8 cellular contexts compared by ENCODE assay signal in genomic region chr1:42925132-42925769, GRCh38. TPM values are rescaled to one million over a fixed set of nuclear protein-coding genes. Genes with fewer than 3 reads are reported as not detected.
DNase-seq lines count a peak whose midpoint lies in the region; ATAC-seq, FAIRE-seq and TF ChIP-seq lines count a peak whose summit lies in the region.

No MANE protein-coding gene starts in this region.

- peak overlapping the region; percentile 80 to 84 for H3K4me2 ChIP-seq in H1 (ENCODE audit: insufficient read depth in 1 of 2, low read depth in 2 of 2, low read length in 2 of 2)

- FAIRE-seq in GM12892 (lab: Jason Lieb, UNC) (peak; percentile 5), H1 (lab: Jason Lieb, UNC) (no peak)

- no peaks in the 10 kb centered on the region; a peak in 1 of 4 replicates for H3K79me2 ChIP-seq in H1 (ENCODE audit: control insufficient read depth in 1 of 2, insufficient read depth in 2 of 2, low read length in 2 of 2)

- 47% methylated on average over 3 of the region's 3 CpGs; no CpG with 5 or more reads in 1 of the 2 experiments for WGBS in H1 (ENCODE audit: extremely low coverage in 1 of 2, insufficient coverage in 1 of 2, insufficient read length in 1 of 2, insufficient replicate concordance in 2 of 2, low coverage in 1 of 2, low lambda C conversion rate in 2 of 2, missing lambda C conversion rate in 1 of 2), 2 experiments
- 69 to 79% (median 70%) methylated on average over 3 of the region's 3 CpGs for WGBS in psoas muscle, 3 donors

- H3K4ac ChIP-seq in H1 (replicated peaks; ENCODE audit: insufficient read length, low read depth, low read length) = no peak overlapping the region

- peaks cover 8% of the 10 kb centered on the region for H3K4me1 ChIP-seq in NT2/D1 (ENCODE audit: insufficient read depth, insufficient read length)
- peaks cover 4 to 10% (median 7%) of the 10 kb centered on the region in 4 experiments; a peak in 6 of 7 replicates for H3K4me1 ChIP-seq in H1 (replicated peaks in 1 of 4; ENCODE audit: control insufficient read depth in 3 of 4, insufficient read depth in 4 of 4, low read length in 3 of 4)
- H3K4me1 ChIP-seq in psoas muscle = no peaks in the 10 kb centered on the region

- peak overlapping the region; percentile 89 for H3K9ac ChIP-seq in NT2/D1 (ENCODE audit: insufficient read length, low read depth)
- peak overlapping the region in 1 of 4 experiments; percentile 30; a peak in 1 of 7 replicates for H3K9ac ChIP-seq in H1 (replicated peaks in 1 of 4; ENCODE audit: extremely low read depth in 1 of 4, low read depth in 3 of 4, low read length in 3 of 4)

- no peak overlapping the region for H2BK20ac ChIP-seq in H1 (ENCODE audit: low read length)

- no peak overlapping the region for H2BK120ac ChIP-seq in H1 (replicated peaks; ENCODE audit: low read depth, low read length)

- no peak for TF ChIP-seq CTCF in H1 (IDR thresholded peaks at IDR 0.05; ENCODE audit: control extremely low read depth in 1 of 3, insufficient read depth in 1 of 3, low read depth in 1 of 3, low read length in 3 of 3)
- TF ChIP-seq CTCF in psoas muscle (IDR thresholded peaks at IDR 0.05) = no peak

- H2AK5ac ChIP-seq in H1 (ENCODE audit: low read depth, low read length) = no peak overlapping the region

- H4K91ac ChIP-seq in H1 (replicated peaks; ENCODE audit: insufficient read length, low read length) = no peak overlapping the region

- H3K36me3 ChIP-seq in NT2/D1 (ENCODE audit: insufficient read depth, insufficient read length, low read length) (peaks cover 50% of the 10 kb centered on the region), H1 (ENCODE audit: control insufficient read depth in 2 of 4, insufficient read depth in 4 of 4, low read length in 3 of 4) (peaks cover 37 to 49% (median 47%) of the 10 kb centered on the region in 4 experiments), psoas muscle (ENCODE audit: insufficient read depth in 1 of 2, low read depth in 1 of 2) (no peaks in the 10 kb centered on the region)

- H3K18ac ChIP-seq in H1 (ENCODE audit: extremely low read depth, low read length) = peak overlapping the region; percentile 52; the same call in 1 of the 2 replicates

- H2BK12ac ChIP-seq in H1 (ENCODE audit: low read depth, low read length) = no peak overlapping the region

- no peak for DNase-seq in GM12892 (ENCODE audit: insufficient read length)
- no peak for DNase-seq in NT2/D1 (ENCODE audit: low read depth, low spot score)
- peak in 1 of 2 experiments; percentile 48 for DNase-seq in H1 (ENCODE audit: low read depth in 1 of 2, low spot score in 2 of 2)
- no peak for DNase-seq in psoas muscle
- DNase-seq in RPMI8226 = no peak

- no peak; the same call in 1 of the 2 replicates for TF ChIP-seq POLR2A in GM12892 (IDR thresholded peaks at IDR 0.05; ENCODE audit: low read depth, low read length)
- TF ChIP-seq POLR2A in H1 (IDR thresholded peaks at IDR 0.05; ENCODE audit: control extremely low read depth in 1 of 2, low read depth in 2 of 2, low read length in 2 of 2) = no peak; a peak in 1 of 3 replicates

- POLR2A ChIA-PET in H1 (lab: Charles Lee; ENCODE audit: partially characterized antibody) = interaction anchor here (0.7 to 7.2 kb wide), 20 partner anchors 10 to 167 kb away, joined by 3 to 40 read pairs (median 5); partner anchors contain the start of genes SLC2A1 and ZNF691

- no peak overlapping the region for H4K5ac ChIP-seq in H1 (ENCODE audit: insufficient read length, low read depth, low read length)

- H3K9me3 ChIP-seq in NT2/D1 (ENCODE audit: insufficient read depth, low read length) = no peaks in the 10 kb centered on the region
- no peaks in the 10 kb centered on the region for H3K9me3 ChIP-seq in H1 (ENCODE audit: insufficient read depth in 2 of 2, low read depth in 1 of 2, low read length in 1 of 2)
- no peaks in the 10 kb centered on the region for H3K9me3 ChIP-seq in psoas muscle

- peaks cover 3 to 15% of the 10 kb centered on the region in 2 experiments for H4K20me1 ChIP-seq in H1 (replicated peaks in 1 of 2; ENCODE audit: control insufficient read depth in 1 of 2, insufficient read depth in 2 of 2, low read length in 2 of 2)

- H3K27ac ChIP-seq in H1 (ENCODE audit: low read depth, low read length) = no peak overlapping the region
- H3K27ac ChIP-seq in psoas muscle = peak overlapping the region; percentile 71

- no peak overlapping the region for H2BK15ac ChIP-seq in H1 (ENCODE audit: low read length)

- CTCF ChIA-PET in H1 (lab: Charles Lee; ENCODE audit: partially characterized antibody) = interaction anchor here (0.5 to 9.3 kb wide), 15 partner anchors 9 to 624 kb away, joined by 3 to 136 read pairs (median 3); partner anchors contain the start of gene ZNF691

- peaks cover 7% of the 10 kb centered on the region; the same call in 1 of the 2 replicates for H3K23me2 ChIP-seq in H1 (ENCODE audit: low read depth, low read length)

- H3K79me1 ChIP-seq in H1 (ENCODE audit: low read depth, low read length) = no peaks in the 10 kb centered on the region; the same call in 1 of the 2 replicates

- H3K23ac ChIP-seq in H1 (ENCODE audit: insufficient read length) = no peak overlapping the region

- TF ChIP-seq EP300 in H1 (IDR thresholded peaks at IDR 0.05; ENCODE audit: borderline replicate concordance in 1 of 2, low read depth in 2 of 2, low read length in 2 of 2) = no peak

- no peak for ATAC-seq in psoas muscle
- no peak for ATAC-seq in HG02798 (IDR thresholded peaks at IDR 0.05; ENCODE audit: poor library complexity, unreplicated experiment)
- ATAC-seq in GM21390 (IDR thresholded peaks at IDR 0.05; ENCODE audit: unreplicated experiment) = no peak
- ATAC-seq in HG02938 (IDR thresholded peaks at IDR 0.05; ENCODE audit: unreplicated experiment) = no peak

- no peak overlapping the region for H2BK5ac ChIP-seq in H1 (ENCODE audit: low read depth, low read length)

- H2AFZ ChIP-seq in H1 (ENCODE audit: low read length) = no peak overlapping the region

- TF ChIP-seq RAD21 in H1 (IDR thresholded peaks at IDR 0.05 in 1 of 2, conservative IDR thresholded peaks at IDR 0.05 in 1 of 2; ENCODE audit: low read depth in 2 of 2, low read length in 2 of 2) = no peak

- no peak overlapping the region for H3K56ac ChIP-seq in H1 (replicated peaks; ENCODE audit: insufficient read length, low read depth, low read length)

- H3K27me3 ChIP-seq in NT2/D1 (ENCODE audit: insufficient read depth, insufficient read length) (no peaks in the 10 kb centered on the region), H1 (replicated peaks in 1 of 4; ENCODE audit: control insufficient read depth in 3 of 4, extremely low read depth in 1 of 4, insufficient read depth in 3 of 4, low read length in 3 of 4) (no peaks in the 10 kb centered on the region), psoas muscle (ENCODE audit: insufficient read depth in 3 of 3, low read length in 2 of 3) (peaks cover 0 to 6% (median 0%) of the 10 kb centered on the region in 3 donors)

- no peak overlapping the region for H3K14ac ChIP-seq in H1 (ENCODE audit: insufficient read length)

- H3K4me3 ChIP-seq in NT2/D1 (ENCODE audit: insufficient read length, low read depth) = peak overlapping the region; percentile 17
- H3K4me3 ChIP-seq in H1 (ENCODE audit: extremely low read depth in 1 of 4, insufficient read depth in 2 of 4, low read depth in 3 of 4, low read length in 4 of 4) = peak overlapping the region; percentile 29 to 60 (median 51); a peak in 7 of 8 replicates
- peak overlapping the region; percentile 70 for H3K4me3 ChIP-seq in psoas muscle

- intact Hi-C loops in psoas muscle (cut with DNase I) = no loop called here

- no peak overlapping the region for H4K8ac ChIP-seq in H1 (ENCODE audit: extremely low read depth, insufficient read depth, low read length)

TF ChIP-seq in H1, 55 proteins besides CTCF, POLR2A, EP300 and RAD21:
- TF ChIP-seq POLR2AphosphoS5 (IDR thresholded peaks at IDR 0.05; ENCODE audit: low read depth, low read length) = peak; percentile 65
- TF ChIP-seq TAF7 (optimal IDR thresholded peaks at IDR 0.05; ENCODE audit: borderline replicate concordance, low read depth, low read length) = peak; percentile 9
- TF ChIP-seq POU5F1 (IDR thresholded peaks at IDR 0.05; ENCODE audit: low read depth, low read length) = no peak

RNA-seq across cellular contexts. Expression of gene SLC2A1, which starts 33.4 kb away (rescaled TPM):
- 45.9 TPM for polyA plus RNA-seq in GM12892 (2012; ENCODE audit: missing spikeins)
- 230 and 239 TPM in 2 replicates for total RNA-seq in H1 (2021; fragmentation: NEBNext Ultra II Directional; extraction: Animal tissue kit (Norgen Biotek cat#: 25700))
- polyA plus RNA-seq in H1 (2011; rRNA removed) (308 and 434 TPM in 2 replicates), psoas muscle (1 to 10 TPM; 1.2 to 3.3 (median 2.5) TPM)
- polyA plus RNA-seq in H1 (2011; cell fraction: cytosol; rRNA removed) = 236 TPM
- 357 TPM for polyA plus RNA-seq in H1 (2011; cell fraction: nucleus; rRNA removed)
- 162 to 242 TPM (median 209 TPM) in 4 replicates for polyA plus RNA-seq in H1 (2012, experiment 1 of 2)
- polyA plus RNA-seq in H1 (2012, experiment 2 of 2) = 247 TPM
- 529 TPM for polyA plus RNA-seq in H1 (2013, experiment 1 of 2)
- polyA plus RNA-seq in H1 (2013, experiment 2 of 2) = 510 TPM
- polyA minus RNA-seq in H1 (2011; rRNA and poly(A)+ RNA removed) = 208 and 234 TPM in 2 replicates
- 142 TPM for polyA minus RNA-seq in H1 (2011; cell fraction: cytosol; rRNA and poly(A)+ RNA removed)
- polyA minus RNA-seq in H1 (2011; cell fraction: nucleus; rRNA and poly(A)+ RNA removed) = 197 TPM
- total RNA-seq in psoas muscle = 1 to 10 TPM; 1.1 to 3.8 (median 2.0) TPM

Comparison
In these comparisons a context has a peak if more than half of its experiments do, and no peak if none do; other contexts are left out.
1. H3K4me3 ChIP-seq: peak in every context shown above with its lines; median percentile 70 in psoas muscle; 51 in H1; 17 in NT2/D1.
2. RNA of gene SLC2A1, which starts 33.4 kb away (total RNA-seq): 230 to 239 TPM in H1; 1.1 to 3.8 TPM in psoas muscle; every median in the first group is over 10 times any median in the second.